ENCODE assay signal across 23 cellular contexts in genomic region chr1:18018381-18018780, GRCh38.
"Had no signal": no experiment of that assay in that cellular context is flagged by ENCODE, and none has a peak within 500 bp of the region (broad histone marks: within the 10 kb centered on the region; RNA-seq: fewer than 3 reads in every experiment).

No MANE protein-coding gene starts in this region.

- H3K36me3 Mint-ChIP-seq: memory B cell; stimulated activated effector memory CD8-positive, alpha-beta T cell treated with anti-CD3 and anti-CD28 coated beads, Interleukin-12 subunit alpha, Interleukin-12 subunit beta, amount 100 ng/mL, for 72 hours; type B pancreatic cell had no signal

- H3K4me1 ChIP-seq: colonic mucosa, gastrocnemius medialis, prostate gland, right atrium auricular region, testis, tibial artery had no signal

- H3K36me3 ChIP-seq: colonic mucosa, gastrocnemius medialis, prostate gland, right atrium auricular region, tibial artery had no signal

- H3K9me3 ChIP-seq: colonic mucosa, gastrocnemius medialis, prostate gland, right atrium auricular region, testis, tibial artery had no signal

- H3K4me1 Mint-ChIP-seq: stimulated activated effector memory CD8-positive, alpha-beta T cell treated with anti-CD3 and anti-CD28 coated beads, Interleukin-12 subunit alpha, Interleukin-12 subunit beta, amount 100 ng/mL, for 72 hours had no signal

- H3K27me3 ChIP-seq: colonic mucosa, right atrium auricular region, testis had no signal

- FAIRE-seq: keratinocyte, urothelium cell line had no signal

- H3K9me3 Mint-ChIP-seq: dendritic cell treated with granulocyte-macrophage colony-stimulating factor and Interleukin-4, amounts not matched to agents 40 ng/mL and 50 ng/mL, for 4 days; endodermal cell; memory B cell; nephron; stimulated activated effector memory CD8-positive, alpha-beta T cell treated with anti-CD3 and anti-CD28 coated beads, Interleukin-12 subunit alpha, Interleukin-12 subunit beta, amount 100 ng/mL, for 72 hours; type B pancreatic cell had no signal

- H3K4me3 Mint-ChIP-seq: dendritic cell treated with granulocyte-macrophage colony-stimulating factor and Interleukin-4, amounts not matched to agents 40 ng/mL and 50 ng/mL, for 4 days; endodermal cell; memory B cell; nephron; stimulated activated effector memory CD8-positive, alpha-beta T cell treated with anti-CD3 and anti-CD28 coated beads, Interleukin-12 subunit alpha, Interleukin-12 subunit beta, amount 100 ng/mL, for 72 hours; type B pancreatic cell had no signal

- H3K4me3 ChIP-seq: colonic mucosa, gastrocnemius medialis, lung, prostate gland, right atrium auricular region, testis, tibial artery had no signal

- H3K27ac Mint-ChIP-seq: dendritic cell treated with granulocyte-macrophage colony-stimulating factor and Interleukin-4, amounts not matched to agents 40 ng/mL and 50 ng/mL, for 4 days; endodermal cell; memory B cell; nephron; stimulated activated effector memory CD8-positive, alpha-beta T cell treated with anti-CD3 and anti-CD28 coated beads, Interleukin-12 subunit alpha, Interleukin-12 subunit beta, amount 100 ng/mL, for 72 hours; type B pancreatic cell had no signal

- H3K27ac ChIP-seq: colonic mucosa, epithelial cell of prostate, gastrocnemius medialis, prostate gland, right atrium auricular region, testis, tibial artery had no signal

- DNase-seq: colonic mucosa; effector CD8-positive, alpha-beta T cell; endodermal cell; foreskin fibroblast; gastrocnemius medialis; head of caudate nucleus; nucleus accumbens; stimulated activated CD4-positive, alpha-beta T cell treated with anti-CD3 and anti-CD28 coated beads, Interleukin-2, amount 100 ng/mL, for 24 hours; stimulated activated CD4-positive, alpha-beta T cell treated with anti-CD3 and anti-CD28 coated beads, Interleukin-4, amount 100 ng/mL, for 24 hours; stimulated activated naive CD8-positive, alpha-beta T cell treated with anti-CD3 and anti-CD28 coated beads, Interleukin-15, Interleukin-2, amounts not matched to agents 100 U/mL and 50 U/mL, for 24 hours; testis; tibial artery had no signal
